22 cellular contexts compared by ENCODE assay signal in the genomic region with DNA sequence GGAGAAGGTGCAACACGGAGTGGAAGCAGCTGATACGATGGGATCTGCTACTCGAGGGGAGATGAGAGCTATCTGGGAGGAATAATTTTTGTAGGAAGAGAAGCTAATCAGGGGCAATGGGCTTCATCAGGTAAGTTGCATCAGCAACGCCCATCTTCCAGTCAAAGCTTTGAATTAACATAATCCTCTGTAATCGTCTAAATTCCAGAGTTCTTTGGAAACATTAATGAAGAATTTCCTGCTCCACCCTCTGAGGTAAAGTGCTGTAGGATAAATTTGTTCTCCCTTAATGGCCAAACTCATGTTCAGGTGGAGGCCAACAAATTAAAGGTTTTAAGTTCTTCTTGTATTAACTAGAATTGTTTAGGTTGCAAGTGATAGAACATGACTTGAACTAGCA.
DNase-seq lines count a peak whose midpoint lies in the region; ATAC-seq, FAIRE-seq and TF ChIP-seq lines count a peak whose summit lies in the region.
"Had no signal": no experiment of that assay in that cellular context is flagged by ENCODE, and none has a peak within 500 bp of the region (broad histone marks: within the 10 kb centered on the region; RNA-seq: fewer than 3 reads in every experiment).

No MANE protein-coding gene starts in this region.

- H3K56ac ChIP-seq in H1 (replicated peaks; ENCODE audit: insufficient read length, low read depth, low read length) = no peak overlapping the region

- TF ChIP-seq POLR2A in H1 (IDR thresholded peaks at IDR 0.05; ENCODE audit: control extremely low read depth in 1 of 2, low read depth in 2 of 2, low read length in 2 of 2) (no peak), vagina (IDR thresholded peaks at IDR 0.05) (no peak), stomach (IDR thresholded peaks at IDR 0.05) (no peak)

- H3K23ac ChIP-seq in H1 (ENCODE audit: insufficient read length) = no peak overlapping the region

- no peak overlapping the region for H3K14ac ChIP-seq in H1 (ENCODE audit: insufficient read length)

- POLR2A ChIA-PET in H1 (lab: Charles Lee; ENCODE audit: partially characterized antibody) = no interaction called here

- TF ChIP-seq RAD21 in H1 (IDR thresholded peaks at IDR 0.05 in 1 of 2, conservative IDR thresholded peaks at IDR 0.05 in 1 of 2; ENCODE audit: low read depth in 2 of 2, low read length in 2 of 2) = no peak

- H3K79me2 ChIP-seq in H1 (ENCODE audit: control insufficient read depth in 1 of 2, insufficient read depth in 2 of 2, low read length in 2 of 2) (no peaks in the 10 kb centered on the region), neural progenitor cell (ENCODE audit: low read depth) (no peaks in the 10 kb centered on the region)

- H4K20me1 ChIP-seq in H1 (replicated peaks in 1 of 2; ENCODE audit: control insufficient read depth in 1 of 2, insufficient read depth in 2 of 2, low read length in 2 of 2) = no peaks in the 10 kb centered on the region
- H4K20me1 ChIP-seq in neural progenitor cell (ENCODE audit: low read depth) = no peaks in the 10 kb centered on the region
- H4K20me1 ChIP-seq: BLaER1 had no signal

- H3K4me2 ChIP-seq in H1 (ENCODE audit: insufficient read depth in 1 of 2, low read depth in 2 of 2, low read length in 2 of 2) (no peak overlapping the region), neural progenitor cell (peak overlapping the region; percentile 2)
- H3K4me2 ChIP-seq: BLaER1 had no signal

- H3K18ac ChIP-seq in H1 (ENCODE audit: extremely low read depth, low read length) = no peak overlapping the region

- no peaks in the 10 kb centered on the region for H3K9me3 ChIP-seq in H1 (ENCODE audit: insufficient read depth in 2 of 2, low read depth in 1 of 2, low read length in 1 of 2)
- H3K9me3 ChIP-seq in neural progenitor cell (ENCODE audit: low read depth) = no peaks in the 10 kb centered on the region
- no peaks in the 10 kb centered on the region for H3K9me3 ChIP-seq in vagina
- no peaks in the 10 kb centered on the region for H3K9me3 ChIP-seq in stomach
- H3K9me3 ChIP-seq: BLaER1, Caco-2, HAP-1 had no signal

- no peak overlapping the region for H4K91ac ChIP-seq in H1 (replicated peaks; ENCODE audit: insufficient read length, low read length)

- peaks cover 3% of the 10 kb centered on the region for H3K9me3 Mint-ChIP-seq in neural progenitor cell
- H3K9me3 Mint-ChIP-seq: CD8-positive, alpha-beta T cell had no signal

- intact Hi-C loops in vagina (cut with DNase I) = no loop called here
- intact Hi-C loops in posterior cingulate gyrus (cut with DNase I) = no loop called here
- intact Hi-C loops in stomach (cut with DNase I; ENCODE audit: low total_unique reads) = no loop called here

- no peak for ATAC-seq in foreskin keratinocyte
- no peak for ATAC-seq in GM21367 (IDR thresholded peaks at IDR 0.05; ENCODE audit: unreplicated experiment)
- ATAC-seq: CD8-positive, alpha-beta T cell had no signal

- WGBS in H1 (ENCODE audit: extremely low coverage in 1 of 2, insufficient coverage in 1 of 2, insufficient read length in 1 of 2, insufficient replicate concordance in 2 of 2, low coverage in 1 of 2, low lambda C conversion rate in 2 of 2, missing lambda C conversion rate in 1 of 2), 2 experiments = 69% methylated on average over 5 of the region's 5 CpGs; no CpG with 5 or more reads in 1 of the 2 experiments
- WGBS in stomach, 5 donors = 61 to 85% (median 72%) methylated on average over 5 of the region's 5 CpGs

- H3K36me3 ChIP-seq in H1 (ENCODE audit: control insufficient read depth in 2 of 4, insufficient read depth in 4 of 4, low read length in 3 of 4) (no peaks in the 10 kb centered on the region), neural progenitor cell (no peaks in the 10 kb centered on the region), vagina (no peaks in the 10 kb centered on the region), stomach (no peaks in the 10 kb centered on the region)
- H3K36me3 ChIP-seq: BLaER1, HAP-1 had no signal

- H3K27me3 ChIP-seq in H1 (replicated peaks in 1 of 4; ENCODE audit: control insufficient read depth in 3 of 4, extremely low read depth in 1 of 4, insufficient read depth in 3 of 4, low read length in 3 of 4) (0 out of 7 replicates have a peak, but pooled peaks cover 0 to 2% (median 0%) of the 10 kb centered on the region in 4 experiments), foreskin keratinocyte (no peaks in the 10 kb centered on the region), neural progenitor cell (no peaks in the 10 kb centered on the region), vagina (no peaks in the 10 kb centered on the region), stomach (peaks cover 0 to 9% (median 0%) of the 10 kb centered on the region in 3 donors)
- H3K27me3 ChIP-seq: BLaER1 had no signal

- H3K4me3 ChIP-seq in H1 (ENCODE audit: extremely low read depth in 1 of 4, insufficient read depth in 2 of 4, low read depth in 3 of 4, low read length in 4 of 4) (no peak overlapping the region), neural progenitor cell (no peak overlapping the region), vagina (no peak overlapping the region), stomach (no peak overlapping the region)
- H3K4me3 ChIP-seq: BLaER1, GM23248, HAP-1 had no signal

- H2BK12ac ChIP-seq in H1 (ENCODE audit: low read depth, low read length) = no peak overlapping the region; the same call in 1 of the 2 replicates

- TF ChIP-seq EP300 in H1 (IDR thresholded peaks at IDR 0.05; ENCODE audit: borderline replicate concordance in 1 of 2, low read depth in 2 of 2, low read length in 2 of 2) (no peak), stomach (IDR thresholded peaks at IDR 0.05) (no peak)

- no peaks in the 10 kb centered on the region for H3F3A ChIP-seq in neural progenitor cell (ENCODE audit: low read depth)

- no peak overlapping the region for H2BK15ac ChIP-seq in H1 (ENCODE audit: low read length)

- H2BK120ac ChIP-seq in H1 (replicated peaks; ENCODE audit: low read depth, low read length) = no peak overlapping the region

- H3K79me1 ChIP-seq in H1 (ENCODE audit: low read depth, low read length) = no peaks in the 10 kb centered on the region

- H2BK5ac ChIP-seq in H1 (ENCODE audit: low read depth, low read length) = no peak overlapping the region

- CTCF ChIA-PET in H1 (lab: Charles Lee; ENCODE audit: partially characterized antibody) = interaction anchor here (1.0 to 1.2 kb wide), 2 partner anchors 11 to 283 kb away, joined by 3 to 4 read pairs; no protein-coding TSS in a partner anchor

- H3K27ac Mint-ChIP-seq in neural progenitor cell = no peak overlapping the region
- H3K27ac Mint-ChIP-seq: B cell; CD4-positive, CD25-positive, alpha-beta regulatory T cell; CD8-positive, alpha-beta T cell; HFFc6 had no signal

- no peak overlapping the region for H4K5ac ChIP-seq in H1 (ENCODE audit: insufficient read length, low read depth, low read length)

- H3K36me3 Mint-ChIP-seq in neural progenitor cell = no peaks in the 10 kb centered on the region
- H3K36me3 Mint-ChIP-seq: CD4-positive, CD25-positive, alpha-beta regulatory T cell; CD8-positive, alpha-beta T cell had no signal

- no peak for DNase-seq in H1 (ENCODE audit: low read depth in 1 of 2, low spot score in 2 of 2)
- no peak for DNase-seq in foreskin keratinocyte
- no peak for DNase-seq in neural progenitor cell (ENCODE audit: low spot score)
- DNase-seq in vagina (ENCODE audit: extremely low spot score in 2 of 2) = peak; percentile 5 to 34
- no peak for DNase-seq in NCI-H526 treated with DMSO at 0.1 percent for 48 hours (lab: John Stamatoyannopoulos, UW)
- DNase-seq in posterior cingulate gyrus = no peak
- no peak for DNase-seq in stomach
- DNase-seq: Caco-2; CD4-positive, CD25-positive, alpha-beta regulatory T cell; CD8-positive, alpha-beta T cell; DMS153; DND-41; GM23248; HFFc6 had no signal

- TF ChIP-seq CTCF in H1 (IDR thresholded peaks at IDR 0.05; ENCODE audit: control extremely low read depth in 1 of 3, insufficient read depth in 1 of 3, low read depth in 1 of 3, low read length in 3 of 3) (no peak), foreskin keratinocyte (conservative IDR thresholded peaks at IDR 0.05) (no peak), neural progenitor cell (IDR thresholded peaks at IDR 0.05) (no peak), vagina (IDR thresholded peaks at IDR 0.05) (no peak), stomach (IDR thresholded peaks at IDR 0.05) (no peak)

- H2AFZ ChIP-seq in H1 (ENCODE audit: low read length) = 0 out of 2 replicates have a peak overlapping the region, but pooled peaks have one; percentile 9
- peak overlapping the region; percentile 15 for H2AFZ ChIP-seq in neural progenitor cell (replicated peaks)
- H2AFZ ChIP-seq: GM23248 had no signal

- H4K8ac ChIP-seq in H1 (ENCODE audit: extremely low read depth, insufficient read depth, low read length) = no peak overlapping the region

- H3K4me1 Mint-ChIP-seq in neural progenitor cell = peaks cover 15% of the 10 kb centered on the region
- H3K4me1 Mint-ChIP-seq: B cell; CD4-positive, CD25-positive, alpha-beta regulatory T cell had no signal

- no peak overlapping the region for H3K4ac ChIP-seq in H1 (replicated peaks; ENCODE audit: insufficient read length, low read depth, low read length)

- H3K9ac ChIP-seq in H1 (replicated peaks in 1 of 4; ENCODE audit: extremely low read depth in 1 of 4, low read depth in 3 of 4, low read length in 3 of 4) = no peak overlapping the region
- H3K9ac ChIP-seq in neural progenitor cell = no peak overlapping the region
- H3K9ac ChIP-seq: BLaER1, GM23248 had no signal

- no peaks in the 10 kb centered on the region for H3K23me2 ChIP-seq in H1 (ENCODE audit: low read depth, low read length)

- no peaks in the 10 kb centered on the region for H3K27me3 Mint-ChIP-seq in neural progenitor cell (ENCODE audit: insufficient read depth, low read depth)
- H3K27me3 Mint-ChIP-seq: CD4-positive, CD25-positive, alpha-beta regulatory T cell had no signal

- FAIRE-seq in H1 (lab: Jason Lieb, UNC) = no peak
- FAIRE-seq: G401.6, GM12892, H54 had no signal

- no peaks in the 10 kb centered on the region; a peak in 2 of 7 replicates for H3K4me1 ChIP-seq in H1 (replicated peaks in 1 of 4; ENCODE audit: control insufficient read depth in 3 of 4, insufficient read depth in 4 of 4, low read length in 3 of 4)
- H3K4me1 ChIP-seq in foreskin keratinocyte = peaks cover 12% of the 10 kb centered on the region
- peaks cover 11% of the 10 kb centered on the region for H3K4me1 ChIP-seq in neural progenitor cell
- H3K4me1 ChIP-seq in vagina = no peaks in the 10 kb centered on the region
- H3K4me1 ChIP-seq in stomach = peaks cover 0 to 2% (median 0%) of the 10 kb centered on the region in 4 donors
- H3K4me1 ChIP-seq: Caco-2 had no signal

- H2AK5ac ChIP-seq in H1 (ENCODE audit: low read depth, low read length) = no peak overlapping the region

- no peak overlapping the region for H2BK20ac ChIP-seq in H1 (ENCODE audit: low read length)

- H3K4me3 Mint-ChIP-seq in neural progenitor cell = no peak overlapping the region
- H3K4me3 Mint-ChIP-seq: B cell; CD4-positive, CD25-positive, alpha-beta regulatory T cell; CD8-positive, alpha-beta T cell; HFFc6 had no signal

- H3K27ac ChIP-seq in H1 (ENCODE audit: low read depth, low read length) (no peak overlapping the region), foreskin keratinocyte (peak overlapping the region; percentile 29), neural progenitor cell (no peak overlapping the region), vagina (no peak overlapping the region), stomach (no peak overlapping the region)
- H3K27ac ChIP-seq: BLaER1, C4-2B, GM23248 had no signal

TF ChIP-seq in H1, 55 proteins besides CTCF, POLR2A, EP300 and RAD21 (continues in another document):
- no peak for TF ChIP-seq TCF12 (IDR thresholded peaks at IDR 0.05; ENCODE audit: low read depth, low read length)

Comparison
In these comparisons a context has a peak if more than half of its experiments do, and no peak if none do; other contexts are left out.
1. DNase-seq: peak in vagina (2 of 2); none in H1 (0 of 2), foreskin keratinocyte (0 of 2), neural progenitor cell (single experiment), NCI-H526 treated with DMSO at 0.1 percent for 48 hours (single experiment), posterior cingulate gyrus (0 of 10) and stomach (single experiment).